1 cellular context compared by ENCODE assay signal in genomic region chr2:46428911-46429436, GRCh38.
TF ChIP-seq lines count a peak whose summit lies in the region.

No MANE protein-coding gene starts in this region.

TF ChIP-seq in K562, 482 proteins besides CTCF, POLR2A, EP300 and RAD21 (continued from another document and continues in another):
- peak; percentile 71 for TF ChIP-seq ZBTB40 (IDR thresholded peaks at IDR 0.05)
- TF ChIP-seq ZBTB40 (CRISPR knock-in tag; IDR thresholded peaks at IDR 0.05), result no peak
- TF ChIP-seq BACH1 (tag; IDR thresholded peaks at IDR 0.05), result no peak
- TF ChIP-seq GTF2B (IDR thresholded peaks at IDR 0.05; ENCODE audit: extremely low read depth, insufficient read length), result no peak
- TF ChIP-seq, protein P1, sequence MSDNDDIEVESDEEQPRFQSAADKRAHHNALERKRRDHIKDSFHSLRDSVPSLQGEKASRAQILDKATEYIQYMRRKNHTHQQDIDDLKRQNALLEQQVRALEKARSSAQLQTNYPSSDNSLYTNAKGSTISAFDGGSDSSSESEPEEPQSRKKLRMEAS (CRISPR knock-in tag; IDR thresholded peaks at IDR 0.05), result no peak
- no peak for TF ChIP-seq ZFX (CRISPR knock-in tag; IDR thresholded peaks at IDR 0.05)
- peak; percentile 31 for TF ChIP-seq SAP30 (IDR thresholded peaks at IDR 0.05; ENCODE audit: borderline replicate concordance, insufficient read depth, low read depth, low read length, poor library complexity, severe bottlenecking)
- TF ChIP-seq ZNF408 (CRISPR knock-in tag; IDR thresholded peaks at IDR 0.05; ENCODE audit: low read depth), result no peak
- TF ChIP-seq GTF3C2 (IDR thresholded peaks at IDR 0.05; ENCODE audit: borderline replicate concordance, extremely low read depth, insufficient read length), result no peak
- no peak for TF ChIP-seq ZNF212 (CRISPR knock-in tag; IDR thresholded peaks at IDR 0.05)
- TF ChIP-seq TEAD2 (tag; IDR thresholded peaks at IDR 0.05), result no peak
- no peak for TF ChIP-seq EGR1 (conservative IDR thresholded peaks at IDR 0.05)
- TF ChIP-seq RB1 (IDR thresholded peaks at IDR 0.05; ENCODE audit: low read depth), result no peak
- no peak for TF ChIP-seq KAT2B (IDR thresholded peaks at IDR 0.05; ENCODE audit: low read depth, low read length)
- peak; percentile 95 for TF ChIP-seq POLR2G (IDR thresholded peaks at IDR 0.05; ENCODE audit: low read depth, low read length)
- no peak for TF ChIP-seq HDAC8 (tag; IDR thresholded peaks at IDR 0.05)
- no peak for TF ChIP-seq CHD4 (IDR thresholded peaks at IDR 0.05; ENCODE audit: insufficient read depth, insufficient replicate concordance, low read depth, low read length, poor library complexity, severe bottlenecking)
- no peak for TF ChIP-seq NFXL1 (CRISPR knock-in tag; IDR thresholded peaks at IDR 0.05)
- no peak for TF ChIP-seq ZNF324 (CRISPR knock-in tag; IDR thresholded peaks at IDR 0.05)
- TF ChIP-seq BMI1 (IDR thresholded peaks at IDR 0.05; ENCODE audit: low read length), result no peak
- no peak for TF ChIP-seq ZNF197 (CRISPR knock-in tag; IDR thresholded peaks at IDR 0.05; ENCODE audit: low read depth)
- TF ChIP-seq NR2C2 (CRISPR knock-in tag; IDR thresholded peaks at IDR 0.05), result no peak
- TF ChIP-seq NR2C2 (tag; IDR thresholded peaks at IDR 0.05), result peak; percentile 94
- TF ChIP-seq ID3 (CRISPR knock-in tag; IDR thresholded peaks at IDR 0.05), result no peak
- no peak for TF ChIP-seq ID3 (tag; IDR thresholded peaks at IDR 0.05)
- TF ChIP-seq FOXA1 (IDR thresholded peaks at IDR 0.05; ENCODE audit: borderline replicate concordance), result no peak
- no peak for TF ChIP-seq CBX8 (IDR thresholded peaks at IDR 0.05; ENCODE audit: borderline replicate concordance, extremely low read depth, low read depth, low read length, poor library complexity, severe bottlenecking)
- TF ChIP-seq, protein P2, sequence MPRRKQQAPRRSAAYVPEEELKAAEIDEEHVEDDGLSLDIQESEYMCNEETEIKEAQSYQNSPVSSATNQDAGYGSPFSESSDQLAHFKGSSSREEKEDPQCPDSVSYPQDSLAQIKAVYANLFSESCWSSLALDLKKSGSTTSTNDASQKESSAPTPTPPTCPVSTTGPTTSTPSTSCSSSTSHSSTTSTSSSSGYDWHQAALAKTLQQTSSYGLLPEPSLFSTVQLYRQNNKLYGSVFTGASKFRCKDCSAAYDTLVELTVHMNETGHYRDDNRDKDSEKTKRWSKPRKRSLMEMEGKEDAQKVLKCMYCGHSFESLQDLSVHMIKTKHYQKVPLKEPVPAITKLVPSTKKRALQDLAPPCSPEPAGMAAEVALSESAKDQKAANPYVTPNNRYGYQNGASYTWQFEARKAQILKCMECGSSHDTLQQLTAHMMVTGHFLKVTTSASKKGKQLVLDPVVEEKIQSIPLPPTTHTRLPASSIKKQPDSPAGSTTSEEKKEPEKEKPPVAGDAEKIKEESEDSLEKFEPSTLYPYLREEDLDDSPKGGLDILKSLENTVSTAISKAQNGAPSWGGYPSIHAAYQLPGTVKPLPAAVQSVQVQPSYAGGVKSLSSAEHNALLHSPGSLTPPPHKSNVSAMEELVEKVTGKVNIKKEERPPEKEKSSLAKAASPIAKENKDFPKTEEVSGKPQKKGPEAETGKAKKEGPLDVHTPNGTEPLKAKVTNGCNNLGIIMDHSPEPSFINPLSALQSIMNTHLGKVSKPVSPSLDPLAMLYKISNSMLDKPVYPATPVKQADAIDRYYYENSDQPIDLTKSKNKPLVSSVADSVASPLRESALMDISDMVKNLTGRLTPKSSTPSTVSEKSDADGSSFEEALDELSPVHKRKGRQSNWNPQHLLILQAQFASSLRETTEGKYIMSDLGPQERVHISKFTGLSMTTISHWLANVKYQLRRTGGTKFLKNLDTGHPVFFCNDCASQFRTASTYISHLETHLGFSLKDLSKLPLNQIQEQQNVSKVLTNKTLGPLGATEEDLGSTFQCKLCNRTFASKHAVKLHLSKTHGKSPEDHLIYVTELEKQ (CRISPR knock-in tag; IDR thresholded peaks at IDR 0.05), result no peak
- no peak for TF ChIP-seq ELF2 (CRISPR knock-in tag; IDR thresholded peaks at IDR 0.05)
- TF ChIP-seq LARP7 (IDR thresholded peaks at IDR 0.05), result no peak
- no peak for TF ChIP-seq ZNF431 (CRISPR knock-in tag; IDR thresholded peaks at IDR 0.05)
- TF ChIP-seq ZEB2 (IDR thresholded peaks at IDR 0.05), result no peak
- TF ChIP-seq, protein P3, sequence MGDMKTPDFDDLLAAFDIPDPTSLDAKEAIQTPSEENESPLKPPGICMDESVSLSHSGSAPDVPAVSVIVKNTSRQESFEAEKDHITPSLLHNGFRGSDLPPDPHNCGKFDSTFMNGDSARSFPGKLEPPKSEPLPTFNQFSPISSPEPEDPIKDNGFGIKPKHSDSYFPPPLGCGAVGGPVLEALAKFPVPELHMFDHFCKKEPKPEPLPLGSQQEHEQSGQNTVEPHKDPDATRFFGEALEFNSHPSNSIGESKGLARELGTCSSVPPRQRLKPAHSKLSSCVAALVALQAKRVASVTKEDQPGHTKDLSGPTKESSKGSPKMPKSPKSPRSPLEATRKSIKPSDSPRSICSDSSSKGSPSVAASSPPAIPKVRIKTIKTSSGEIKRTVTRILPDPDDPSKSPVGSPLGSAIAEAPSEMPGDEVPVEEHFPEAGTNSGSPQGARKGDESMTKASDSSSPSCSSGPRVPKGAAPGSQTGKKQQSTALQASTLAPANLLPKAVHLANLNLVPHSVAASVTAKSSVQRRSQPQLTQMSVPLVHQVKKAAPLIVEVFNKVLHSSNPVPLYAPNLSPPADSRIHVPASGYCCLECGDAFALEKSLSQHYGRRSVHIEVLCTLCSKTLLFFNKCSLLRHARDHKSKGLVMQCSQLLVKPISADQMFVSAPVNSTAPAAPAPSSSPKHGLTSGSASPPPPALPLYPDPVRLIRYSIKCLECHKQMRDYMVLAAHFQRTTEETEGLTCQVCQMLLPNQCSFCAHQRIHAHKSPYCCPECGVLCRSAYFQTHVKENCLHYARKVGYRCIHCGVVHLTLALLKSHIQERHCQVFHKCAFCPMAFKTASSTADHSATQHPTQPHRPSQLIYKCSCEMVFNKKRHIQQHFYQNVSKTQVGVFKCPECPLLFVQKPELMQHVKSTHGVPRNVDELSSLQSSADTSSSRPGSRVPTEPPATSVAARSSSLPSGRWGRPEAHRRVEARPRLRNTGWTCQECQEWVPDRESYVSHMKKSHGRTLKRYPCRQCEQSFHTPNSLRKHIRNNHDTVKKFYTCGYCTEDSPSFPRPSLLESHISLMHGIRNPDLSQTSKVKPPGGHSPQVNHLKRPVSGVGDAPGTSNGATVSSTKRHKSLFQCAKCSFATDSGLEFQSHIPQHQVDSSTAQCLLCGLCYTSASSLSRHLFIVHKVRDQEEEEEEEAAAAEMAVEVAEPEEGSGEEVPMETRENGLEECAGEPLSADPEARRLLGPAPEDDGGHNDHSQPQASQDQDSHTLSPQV (IDR thresholded peaks at IDR 0.05), result no peak
- TF ChIP-seq ETV6 (IDR thresholded peaks at IDR 0.05; ENCODE audit: borderline replicate concordance in 1 of 2, low read depth in 2 of 2, low read length in 1 of 2), result no peak
- TF ChIP-seq ETV6 (CRISPR knock-in tag; IDR thresholded peaks at IDR 0.05; ENCODE audit: borderline replicate concordance), result no peak
- TF ChIP-seq EP400 (IDR thresholded peaks at IDR 0.05), result peak; percentile 91
